In the genomic region with DNA sequence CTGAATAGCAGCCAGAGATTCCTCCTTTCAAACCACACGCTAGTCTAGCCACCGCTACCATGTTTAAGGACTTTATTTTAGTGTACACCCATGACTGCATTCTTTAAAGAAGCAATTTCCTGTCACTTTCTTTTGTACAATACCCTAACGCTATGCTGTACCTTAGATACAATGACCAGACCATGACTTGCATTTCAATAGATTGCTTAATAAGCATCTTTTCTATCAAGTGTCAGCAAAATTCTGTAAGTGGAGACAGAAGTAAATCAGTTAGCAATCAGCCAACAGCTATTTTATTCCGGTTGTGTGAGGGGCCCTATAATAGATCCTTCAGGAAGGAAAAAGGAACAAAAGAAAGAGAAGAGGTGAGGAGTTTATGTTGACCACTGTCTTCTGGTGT, we compare ENCODE assay signal across 1 cellular context.
TF ChIP-seq lines count a peak whose summit lies in the region.

No MANE protein-coding gene starts in this region.

TF ChIP-seq in WTC11, 78 proteins besides CTCF, POLR2A, EP300 and RAD21 (continued from another document):
- TF ChIP-seq, protein P1, sequence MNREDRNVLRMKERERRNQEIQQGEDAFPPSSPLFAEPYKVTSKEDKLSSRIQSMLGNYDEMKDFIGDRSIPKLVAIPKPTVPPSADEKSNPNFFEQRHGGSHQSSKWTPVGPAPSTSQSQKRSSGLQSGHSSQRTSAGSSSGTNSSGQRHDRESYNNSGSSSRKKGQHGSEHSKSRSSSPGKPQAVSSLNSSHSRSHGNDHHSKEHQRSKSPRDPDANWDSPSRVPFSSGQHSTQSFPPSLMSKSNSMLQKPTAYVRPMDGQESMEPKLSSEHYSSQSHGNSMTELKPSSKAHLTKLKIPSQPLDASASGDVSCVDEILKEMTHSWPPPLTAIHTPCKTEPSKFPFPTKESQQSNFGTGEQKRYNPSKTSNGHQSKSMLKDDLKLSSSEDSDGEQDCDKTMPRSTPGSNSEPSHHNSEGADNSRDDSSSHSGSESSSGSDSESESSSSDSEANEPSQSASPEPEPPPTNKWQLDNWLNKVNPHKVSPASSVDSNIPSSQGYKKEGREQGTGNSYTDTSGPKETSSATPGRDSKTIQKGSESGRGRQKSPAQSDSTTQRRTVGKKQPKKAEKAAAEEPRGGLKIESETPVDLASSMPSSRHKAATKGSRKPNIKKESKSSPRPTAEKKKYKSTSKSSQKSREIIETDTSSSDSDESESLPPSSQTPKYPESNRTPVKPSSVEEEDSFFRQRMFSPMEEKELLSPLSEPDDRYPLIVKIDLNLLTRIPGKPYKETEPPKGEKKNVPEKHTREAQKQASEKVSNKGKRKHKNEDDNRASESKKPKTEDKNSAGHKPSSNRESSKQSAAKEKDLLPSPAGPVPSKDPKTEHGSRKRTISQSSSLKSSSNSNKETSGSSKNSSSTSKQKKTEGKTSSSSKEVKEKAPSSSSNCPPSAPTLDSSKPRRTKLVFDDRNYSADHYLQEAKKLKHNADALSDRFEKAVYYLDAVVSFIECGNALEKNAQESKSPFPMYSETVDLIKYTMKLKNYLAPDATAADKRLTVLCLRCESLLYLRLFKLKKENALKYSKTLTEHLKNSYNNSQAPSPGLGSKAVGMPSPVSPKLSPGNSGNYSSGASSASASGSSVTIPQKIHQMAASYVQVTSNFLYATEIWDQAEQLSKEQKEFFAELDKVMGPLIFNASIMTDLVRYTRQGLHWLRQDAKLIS (CRISPR knock-in tag; IDR thresholded peaks at IDR 0.05; ENCODE audit: borderline replicate concordance): no peak
- TF ChIP-seq, protein P2, sequence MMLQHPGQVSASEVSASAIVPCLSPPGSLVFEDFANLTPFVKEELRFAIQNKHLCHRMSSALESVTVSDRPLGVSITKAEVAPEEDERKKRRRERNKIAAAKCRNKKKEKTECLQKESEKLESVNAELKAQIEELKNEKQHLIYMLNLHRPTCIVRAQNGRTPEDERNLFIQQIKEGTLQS (CRISPR knock-in tag; conservative IDR thresholded peaks at IDR 0.05): no peak
- TF ChIP-seq RELA (CRISPR knock-in tag; IDR thresholded peaks at IDR 0.05; ENCODE audit: borderline replicate concordance) (no peak), ETV6 (CRISPR knock-in tag; IDR thresholded peaks at IDR 0.05) (no peak), TCF7 (CRISPR knock-in tag; IDR thresholded peaks at IDR 0.05; ENCODE audit: low read depth) (no peak), FOXJ3 (CRISPR knock-in tag; IDR thresholded peaks at IDR 0.05; ENCODE audit: borderline replicate concordance) (no peak), GRHL2 (CRISPR knock-in tag; IDR thresholded peaks at IDR 0.05; ENCODE audit: insufficient replicate concordance, severe bottlenecking) (no peak)
- TF ChIP-seq, protein P3, sequence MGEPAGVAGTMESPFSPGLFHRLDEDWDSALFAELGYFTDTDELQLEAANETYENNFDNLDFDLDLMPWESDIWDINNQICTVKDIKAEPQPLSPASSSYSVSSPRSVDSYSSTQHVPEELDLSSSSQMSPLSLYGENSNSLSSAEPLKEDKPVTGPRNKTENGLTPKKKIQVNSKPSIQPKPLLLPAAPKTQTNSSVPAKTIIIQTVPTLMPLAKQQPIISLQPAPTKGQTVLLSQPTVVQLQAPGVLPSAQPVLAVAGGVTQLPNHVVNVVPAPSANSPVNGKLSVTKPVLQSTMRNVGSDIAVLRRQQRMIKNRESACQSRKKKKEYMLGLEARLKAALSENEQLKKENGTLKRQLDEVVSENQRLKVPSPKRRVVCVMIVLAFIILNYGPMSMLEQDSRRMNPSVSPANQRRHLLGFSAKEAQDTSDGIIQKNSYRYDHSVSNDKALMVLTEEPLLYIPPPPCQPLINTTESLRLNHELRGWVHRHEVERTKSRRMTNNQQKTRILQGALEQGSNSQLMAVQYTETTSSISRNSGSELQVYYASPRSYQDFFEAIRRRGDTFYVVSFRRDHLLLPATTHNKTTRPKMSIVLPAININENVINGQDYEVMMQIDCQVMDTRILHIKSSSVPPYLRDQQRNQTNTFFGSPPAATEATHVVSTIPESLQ (CRISPR knock-in tag; IDR thresholded peaks at IDR 0.05): no peak
- TF ChIP-seq, protein P4, sequence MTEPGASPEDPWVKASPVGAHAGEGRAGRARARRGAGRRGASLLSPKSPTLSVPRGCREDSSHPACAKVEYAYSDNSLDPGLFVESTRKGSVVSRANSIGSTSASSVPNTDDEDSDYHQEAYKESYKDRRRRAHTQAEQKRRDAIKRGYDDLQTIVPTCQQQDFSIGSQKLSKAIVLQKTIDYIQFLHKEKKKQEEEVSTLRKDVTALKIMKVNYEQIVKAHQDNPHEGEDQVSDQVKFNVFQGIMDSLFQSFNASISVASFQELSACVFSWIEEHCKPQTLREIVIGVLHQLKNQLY (CRISPR knock-in tag; IDR thresholded peaks at IDR 0.05): no peak
